In the genomic region with DNA sequence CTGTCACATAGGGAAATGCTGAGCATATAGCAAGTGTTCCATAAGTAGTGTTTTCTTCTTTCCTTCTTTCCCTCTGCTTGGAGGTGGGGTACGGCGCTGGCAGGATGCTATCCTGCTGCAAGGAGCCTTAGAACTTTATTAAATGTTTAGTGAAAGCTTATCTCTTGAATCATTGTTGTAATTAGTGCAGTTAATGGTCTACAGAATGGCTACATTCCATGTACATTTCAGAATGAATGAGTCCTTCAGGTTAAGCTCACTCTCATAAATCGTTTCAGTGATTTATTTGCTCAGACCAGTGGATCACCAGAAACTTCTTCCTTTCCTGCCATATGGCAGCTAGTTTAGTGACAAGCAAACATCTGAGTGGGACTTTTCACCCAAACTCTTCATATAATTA, we compare ENCODE assay signal across 25 cellular contexts.
"Had no signal": no experiment of that assay in that cellular context is flagged by ENCODE, and none has a peak within 500 bp of the region (broad histone marks: within the 10 kb centered on the region; RNA-seq: fewer than 3 reads in every experiment).

No MANE protein-coding gene starts in this region.

- H3K27ac Mint-ChIP-seq: activated B cell treated with CpG ODN at 0.5 μM for 24 hours; activated CD4-positive, alpha-beta T cell treated with anti-CD3 and anti-CD28 coated beads, Interleukin-2, amount 10 ng/mL, durations not matched to agents 24 days and 14 days; activated naive CD8-positive, alpha-beta T cell treated with anti-CD3 and anti-CD28 coated beads, Interleukin-2, amount 10 ng/mL, durations not matched to agents 7 days and 5 days; activated T-cell treated with anti-CD3 and anti-CD28 coated beads, Interleukin-2, amount 50 U/mL, for 72 hours; T-helper 1 cell treated with Interleukin-12 subunit alpha and Interleukin-12 subunit beta and Interleukin-4 antibody, amounts not matched to agents 30 μg/mL and 1 μg/mL, for 36 hours had no signal

- H3K27ac ChIP-seq: adrenal gland had no signal

- DNase-seq: activated B cell treated with CpG ODN at 0.5 μM for 24 hours; activated CD4-positive, alpha-beta T cell treated with anti-CD3 and anti-CD28 coated beads for 1 hour; activated CD4-positive, alpha-beta T cell treated with anti-CD3 and anti-CD28 coated beads, Interleukin-2, amount 10 ng/mL, durations not matched to agents 24 days and 14 days; activated CD4-positive, alpha-beta T cell treated with anti-CD3 and anti-CD28 coated beads, Interleukin-2, amount 50 U/mL, for 48 hours; activated CD8-positive, alpha-beta memory T cell treated with anti-CD3 and anti-CD28 coated beads for 24 hours; activated naive CD4-positive, alpha-beta T cell treated with anti-CD3 and anti-CD28 coated beads, Interleukin-2, amount 50 U/mL, for 16 hours; activated naive CD8-positive, alpha-beta T cell treated with anti-CD3 and anti-CD28 coated beads, Interleukin-2, amount 10 ng/mL, durations not matched to agents 7 days and 5 days; activated T-cell treated with anti-CD3 and anti-CD28 coated beads for 4 hours; activated T-cell treated with anti-CD3 and anti-CD28 coated beads, Interleukin-2, amount 50 U/mL, for 72 hours; adrenal gland; anterior cingulate cortex; cerebellar nuclear complex; KG1; NCI-H1092; NCI-H1417; NCI-H1694; NCI-H2029; NCI-H2107; NCI-H2171 treated with DMSO at 0.1 percent for 48 hours; NCI-H226; NCI-H510A; SHP77 treated with DMSO at 0.1 percent for 48 hours; T-helper 9 cell had no signal

- FAIRE-seq: RCC 7860 had no signal

- ATAC-seq: activated T-cell treated with anti-CD3 and anti-CD28 coated beads, Interleukin-2, amount 50 U/mL, for 72 hours had no signal

- H3K4me3 ChIP-seq: adrenal gland had no signal

- H3K36me3 ChIP-seq: adrenal gland had no signal

- H3K9me3 ChIP-seq: adrenal gland had no signal

- H3K27me3 ChIP-seq: adrenal gland had no signal

- H3K27me3 Mint-ChIP-seq: activated B cell treated with CpG ODN at 0.5 μM for 24 hours had no signal

- H3K9me3 Mint-ChIP-seq: activated B cell treated with CpG ODN at 0.5 μM for 24 hours; activated CD4-positive, alpha-beta T cell treated with anti-CD3 and anti-CD28 coated beads, Interleukin-2, amount 10 ng/mL, durations not matched to agents 24 days and 14 days; activated naive CD8-positive, alpha-beta T cell treated with anti-CD3 and anti-CD28 coated beads, Interleukin-2, amount 10 ng/mL, durations not matched to agents 7 days and 5 days; activated T-cell treated with anti-CD3 and anti-CD28 coated beads, Interleukin-2, amount 50 U/mL, for 72 hours; T-helper 1 cell treated with Interleukin-12 subunit alpha and Interleukin-12 subunit beta and Interleukin-4 antibody, amounts not matched to agents 30 μg/mL and 1 μg/mL, for 36 hours had no signal

- H3K4me3 Mint-ChIP-seq: activated B cell treated with CpG ODN at 0.5 μM for 24 hours; activated CD4-positive, alpha-beta T cell treated with anti-CD3 and anti-CD28 coated beads, Interleukin-2, amount 10 ng/mL, durations not matched to agents 24 days and 14 days; activated naive CD8-positive, alpha-beta T cell treated with anti-CD3 and anti-CD28 coated beads, Interleukin-2, amount 10 ng/mL, durations not matched to agents 7 days and 5 days; activated T-cell treated with anti-CD3 and anti-CD28 coated beads, Interleukin-2, amount 50 U/mL, for 72 hours; T-helper 1 cell treated with Interleukin-12 subunit alpha and Interleukin-12 subunit beta and Interleukin-4 antibody, amounts not matched to agents 30 μg/mL and 1 μg/mL, for 36 hours had no signal
